ENCODE assay signal across 1 cellular context in genomic region chr17:44308865-44309264, GRCh38.
TF ChIP-seq lines count a peak whose summit lies in the region.

No MANE protein-coding gene starts in this region.

TF ChIP-seq in GM12878, 131 proteins besides CTCF, POLR2A, EP300 and RAD21:
- TF ChIP-seq PAX5 (IDR thresholded peaks at IDR 0.05; ENCODE audit: borderline replicate concordance, low read depth, low read length), result no peak
- TF ChIP-seq NKRF (conservative IDR thresholded peaks at IDR 0.05), result no peak
- TF ChIP-seq FOXK2 (IDR thresholded peaks at IDR 0.05), result no peak
- TF ChIP-seq HCFC1 (IDR thresholded peaks at IDR 0.05; ENCODE audit: low read length), result no peak
- TF ChIP-seq SMAD5 (IDR thresholded peaks at IDR 0.05; ENCODE audit: low read depth), result no peak
- TF ChIP-seq BCLAF1 (IDR thresholded peaks at IDR 0.05), result no peak
- TF ChIP-seq MYC (IDR thresholded peaks at IDR 0.05; ENCODE audit: insufficient read depth, insufficient read length, insufficient replicate concordance, low read length, severe bottlenecking), result no peak
- TF ChIP-seq ZNF622 (IDR thresholded peaks at IDR 0.05), result no peak
- TF ChIP-seq ZNF274 (IDR thresholded peaks at IDR 0.05; ENCODE audit: insufficient read depth, insufficient read length), result no peak
- TF ChIP-seq ETV6 (conservative IDR thresholded peaks at IDR 0.05 in 1 of 2, IDR thresholded peaks at IDR 0.05 in 1 of 2; ENCODE audit: borderline replicate concordance in 1 of 2, low read depth in 1 of 2), result no peak
- TF ChIP-seq MYB (IDR thresholded peaks at IDR 0.05; ENCODE audit: borderline replicate concordance, low read depth, low read length), result no peak
- TF ChIP-seq CBFB (IDR thresholded peaks at IDR 0.05; ENCODE audit: low read depth), result no peak
- TF ChIP-seq HDGF (IDR thresholded peaks at IDR 0.05), result no peak
- no peak for TF ChIP-seq TCF3 (IDR thresholded peaks at IDR 0.05; ENCODE audit: borderline replicate concordance, insufficient read depth, low read depth, low read length)
- TF ChIP-seq CHD2 (IDR thresholded peaks at IDR 0.05; ENCODE audit: borderline replicate concordance, low read depth, low read length), result no peak
- no peak for TF ChIP-seq RUNX3 (IDR thresholded peaks at IDR 0.05; ENCODE audit: low read length)
- no peak for TF ChIP-seq IRF3 (IDR thresholded peaks at IDR 0.05)
- TF ChIP-seq IKZF2 (IDR thresholded peaks at IDR 0.05), result no peak
- no peak for TF ChIP-seq CREB1 (IDR thresholded peaks at IDR 0.05; ENCODE audit: low read depth)
- no peak for TF ChIP-seq POU2F2 (IDR thresholded peaks at IDR 0.05; ENCODE audit: borderline replicate concordance, low read depth, low read length)
